In genomic region chr3:28726840-28727239, GRCh38 we compare ENCODE assay signal across 8 cellular contexts.
DNase-seq lines count a peak whose midpoint lies in the region; ATAC-seq, FAIRE-seq and TF ChIP-seq lines count a peak whose summit lies in the region.

No MANE protein-coding gene starts in this region.

- H3K9me3 ChIP-seq in heart left ventricle (peaks cover 0 to 4% (median 0%) of the 10 kb centered on the region in 12 donors), stomach (no peaks in the 10 kb centered on the region)

- TF ChIP-seq POLR2A in heart left ventricle (IDR thresholded peaks at IDR 0.05), result no peak
- TF ChIP-seq POLR2A in stomach (IDR thresholded peaks at IDR 0.05), result no peak

- H3K27ac ChIP-seq in RWPE1 (no peak overlapping the region), heart left ventricle (no peak overlapping the region), stomach (no peak overlapping the region)

- TF ChIP-seq EP300 in stomach (IDR thresholded peaks at IDR 0.05), result no peak

- 34 to 40% (median 36%) methylated on average over 3 of the region's 3 CpGs for WGBS in heart left ventricle, 4 donors
- WGBS in stomach, 5 donors, result 28 to 56% (median 34%) methylated on average over 3 of the region's 3 CpGs

- peak; percentile 68 for ATAC-seq in GM21367 (IDR thresholded peaks at IDR 0.05; ENCODE audit: unreplicated experiment)
- peak; percentile 66 to 84 (median 73) for ATAC-seq in heart left ventricle

- FAIRE-seq in HTR-8/SVneo (lab: Jason Lieb, UNC), result no peak

- H3K4me3 ChIP-seq in heart left ventricle, result no peak overlapping the region
- no peak overlapping the region for H3K4me3 ChIP-seq in stomach

- TF ChIP-seq CTCF in RWPE1 (conservative IDR thresholded peaks at IDR 0.05; ENCODE audit: low read depth), result peak; percentile 16; the same call in 1 of the 2 replicates
- TF ChIP-seq CTCF in heart left ventricle (IDR thresholded peaks at IDR 0.05), result peak; percentile 19 to 63 (median 49)
- peak in 3 of 7 experiments; percentile 18 to 49 (median 24) for TF ChIP-seq CTCF in stomach (IDR thresholded peaks at IDR 0.05)

- CTCF ChIA-PET in RWPE1 (lab: Yijun Ruan, JAX), result interaction anchor here (0.6 kb wide), 1 partner anchor 157 kb away, joined by 3 read pairs; no protein-coding TSS in a partner anchor

- H3K36me3 ChIP-seq in heart left ventricle, result no peaks in the 10 kb centered on the region
- H3K36me3 ChIP-seq in stomach, result no peaks in the 10 kb centered on the region

- H3K4me1 ChIP-seq in heart left ventricle, result no peaks in the 10 kb centered on the region
- H3K4me1 ChIP-seq in stomach, result peaks cover 0 to 10% (median 0%) of the 10 kb centered on the region in 4 donors

- POLR2A ChIA-PET in RWPE1 (lab: Yijun Ruan, JAX; ENCODE audit: low non-redundant PET), result no interaction called here

- intact Hi-C loops in heart left ventricle (cut with DNase I) (loop anchor here (2.0 to 10.0 kb wide), 8 partner anchors 52 to 252 kb away; no protein-coding TSS in a partner anchor), stomach (cut with DNase I; ENCODE audit: low total_unique reads) (no loop called here)

- H3K27me3 ChIP-seq in heart left ventricle (no peaks in the 10 kb centered on the region), stomach (no peaks in the 10 kb centered on the region)

- DNase-seq in DMS153 treated with DMSO at 0.1 percent for 48 hours (lab: John Stamatoyannopoulos, UW; ENCODE audit: unreplicated experiment) (peak; percentile 16), DMS153 (lab: John Stamatoyannopoulos, UW) (no peak), HTR-8/SVneo (ENCODE audit: insufficient read length, low spot score) (peak; percentile 10), RWPE1 (ENCODE audit: low spot score) (peak; percentile 20), heart left ventricle (peak in 4 of 5 donors; percentile 17 to 60 (median 43)), stomach (peak; percentile 54), NK-92 (lab: John Stamatoyannopoulos, UW; ENCODE audit: unreplicated experiment) (no peak)

Comparison
In these comparisons a context has a peak if more than half of its experiments do, and no peak if none do; other contexts are left out.
1. DNase-seq: peak in DMS153 treated with DMSO at 0.1 percent for 48 hours (single experiment), HTR-8/SVneo (single experiment), RWPE1 (single experiment), heart left ventricle (4 of 5) and stomach (single experiment); none in DMS153 (single experiment) and NK-92 (single experiment).